In the genomic region with DNA sequence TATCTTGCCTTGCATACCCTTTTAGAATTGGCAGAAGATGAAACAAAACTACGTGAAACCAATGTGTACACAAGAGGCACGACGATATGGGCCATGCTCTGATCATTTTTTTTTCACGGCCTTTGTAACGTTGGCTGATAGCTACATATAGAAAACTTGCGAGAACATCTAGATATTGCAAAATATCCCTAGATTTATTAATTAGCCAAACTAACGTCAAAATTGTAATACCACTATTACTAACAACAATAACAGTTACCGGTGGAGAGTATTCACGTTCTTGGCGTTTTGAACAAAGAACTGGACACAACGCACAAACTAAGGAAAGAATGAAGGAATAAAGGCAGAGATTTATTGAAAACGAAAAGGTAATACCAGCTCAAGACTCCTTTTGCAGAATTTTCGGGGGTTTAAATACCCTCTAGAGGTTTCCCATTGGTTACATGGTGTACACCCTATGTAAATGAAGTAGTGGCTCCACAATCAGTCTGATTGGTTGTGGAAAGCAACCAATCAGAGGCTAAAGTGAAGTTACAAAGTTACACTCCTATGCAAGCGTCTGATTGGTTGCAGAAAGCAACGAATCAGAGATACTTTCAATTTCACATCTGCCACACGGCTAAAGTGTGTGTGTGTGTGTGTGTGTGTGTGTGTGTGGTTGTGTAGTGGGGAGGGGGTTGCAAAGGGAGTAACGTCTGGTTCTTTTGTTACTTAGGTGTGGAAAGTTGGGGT, we compare ENCODE assay signal across 8 cellular contexts. TPM values are rescaled to one million over a fixed set of nuclear protein-coding genes. Genes with fewer than 3 reads are reported as not detected.
DNase-seq lines count a peak whose midpoint lies in the region; ATAC-seq and TF ChIP-seq lines count a peak whose summit lies in the region.

No MANE protein-coding gene starts in this region.

- POLR2A ChIA-PET in BJ (lab: Charles Lee) = no interaction called here
- POLR2A ChIA-PET in HEK293T (lab: Yijun Ruan, JAX) = interaction anchor here (1.2 to 1.9 kb wide), 2 partner anchors 12 to 19 kb away, joined by 4 read pairs; no protein-coding TSS in a partner anchor
- POLR2A ChIA-PET in PC-9 (lab: Charles Lee; ENCODE audit: unreplicated experiment) = interaction anchor here (0.6 to 0.7 kb wide), 5 partner anchors 27 to 1897 kb away, joined by 3 to 8 read pairs (median 3); no protein-coding TSS in a partner anchor
- POLR2A ChIA-PET in naive thymus-derived CD8-positive, alpha-beta T cell (lab: Charles Lee) = interaction anchor here (0.6 to 5.2 kb wide), 6 partner anchors 9 to 1815 kb away, joined by 3 to 35 read pairs (median 3); partner anchors contain the start of genes GBP1 and PKN2

- DNase-seq in BJ (ENCODE audit: low read depth) (no peak), HEK293T (ENCODE audit: extremely low spot score) (peak; percentile 15), PC-9 (peak; percentile 48 to 99), midbrain (lab: John Stamatoyannopoulos, UW) (no peak)
- peak in 2 of 10 donors; percentile 14 to 19 for DNase-seq in naive thymus-derived CD8-positive, alpha-beta T cell
- DNase-seq in activated CD4-positive, CD25-positive, alpha-beta regulatory T cell (lab: John Stamatoyannopoulos, UW) = no peak

- peak overlapping the region; percentile 98 for H3K4me2 ChIP-seq in PC-9

- peak overlapping the region; percentile 93 for H2AFZ ChIP-seq in PC-9

- intact Hi-C loops in PC-9 (cut with micrococcal nuclease; ENCODE audit: unreplicated experiment) = loop anchor here (1.0 to 5.0 kb wide), 2 partner anchors 100 to 210 kb away; partner anchors contain the start of genes KYAT3, PKN2 and RBMXL1

- peaks cover 22 to 43% (median 41%) of the 10 kb centered on the region in 4 donors for H3K4me1 Mint-ChIP-seq in naive thymus-derived CD8-positive, alpha-beta T cell

- peak overlapping the region; percentile 92 to 99 (median 98) for H3K27ac Mint-ChIP-seq in naive thymus-derived CD8-positive, alpha-beta T cell

- H3K27ac ChIP-seq in PC-9 = peak overlapping the region; percentile 73
- no peak overlapping the region for H3K27ac ChIP-seq in duodenal mucosa (ENCODE audit: low read depth, low read length)

- peak overlapping the region; percentile 93 to 99 (median 97) for H3K4me3 Mint-ChIP-seq in naive thymus-derived CD8-positive, alpha-beta T cell

- peaks cover 0 to 1% (median 0%) of the 10 kb centered on the region in 9 donors for H3K9me3 Mint-ChIP-seq in naive thymus-derived CD8-positive, alpha-beta T cell

- H3K79me2 ChIP-seq in PC-9 (ENCODE audit: low read depth) = peaks cover 40% of the 10 kb centered on the region

- peaks cover 0 to 4% (median 0%) of the 10 kb centered on the region in 5 donors for H3K27me3 Mint-ChIP-seq in naive thymus-derived CD8-positive, alpha-beta T cell

- peak overlapping the region; percentile 20 to 89 for H3K9ac ChIP-seq in duodenal mucosa (ENCODE audit: low read depth in 1 of 2, low read length in 2 of 2)

- H3K36me3 ChIP-seq in BJ (ENCODE audit: control insufficient read depth, insufficient read depth, low read length) (no peaks in the 10 kb centered on the region), PC-9 (ENCODE audit: low read depth) (peaks cover 8% of the 10 kb centered on the region), duodenal mucosa (ENCODE audit: control insufficient read depth in 1 of 2, insufficient read depth in 2 of 2, low read length in 2 of 2) (peaks cover 0 to 2% of the 10 kb centered on the region in 2 donors)

- ATAC-seq in naive thymus-derived CD8-positive, alpha-beta T cell = no peak
- no peak for ATAC-seq in HG02884 (IDR thresholded peaks at IDR 0.05; ENCODE audit: unreplicated experiment)

- CTCF ChIA-PET in BJ (lab: Yijun Ruan, JAX) = no interaction called here
- CTCF ChIA-PET in HEK293T (lab: Yijun Ruan, JAX) = interaction anchor here (0.8 kb wide), 1 partner anchor 375 kb away, joined by 3 read pairs; no protein-coding TSS in a partner anchor
- CTCF ChIA-PET in PC-9 (lab: Charles Lee) = interaction anchor here (0.6 to 0.7 kb wide), 3 partner anchors 207 to 1792 kb away, joined by 4 to 6 read pairs (median 4); no protein-coding TSS in a partner anchor

- peaks cover 8% of the 10 kb centered on the region; the same call in 1 of the 2 replicates for H3F3A ChIP-seq in PC-9 (ENCODE audit: insufficient read depth, low read depth)

- no TSS peak for BruUV-seq in PC-9 (replicated peaks; lab: Mats Ljungman, UMichigan)

- H3K36me3 Mint-ChIP-seq in naive thymus-derived CD8-positive, alpha-beta T cell = peaks cover 1 to 9% (median 4%) of the 10 kb centered on the region in 3 donors

- no peaks in the 10 kb centered on the region for H3K9me2 ChIP-seq in PC-9 (ENCODE audit: insufficient read depth)

- H3K27me3 ChIP-seq in BJ (ENCODE audit: control insufficient read depth, insufficient read depth, low read length) = no peaks in the 10 kb centered on the region
- no peaks in the 10 kb centered on the region for H3K27me3 ChIP-seq in PC-9 (ENCODE audit: insufficient read depth, low read depth)
- no peaks in the 10 kb centered on the region for H3K27me3 ChIP-seq in duodenal mucosa (ENCODE audit: control insufficient read depth in 1 of 2, insufficient read depth in 2 of 2, low read length in 2 of 2)

- H3K9me3 ChIP-seq in PC-9 (ENCODE audit: insufficient read depth, low read depth) (no peaks in the 10 kb centered on the region), duodenal mucosa (ENCODE audit: control insufficient read depth in 1 of 2, low read length in 2 of 2) (no peaks in the 10 kb centered on the region)

- H3K4me1 ChIP-seq in PC-9 (replicated peaks; ENCODE audit: insufficient read depth) (peaks cover 20% of the 10 kb centered on the region), duodenal mucosa (ENCODE audit: control insufficient read depth in 1 of 2, insufficient read depth in 2 of 2, low read length in 2 of 2) (peaks cover 18 to 22% of the 10 kb centered on the region in 2 donors)

- H4K20me1 ChIP-seq in PC-9 (ENCODE audit: insufficient read depth) = peaks cover 20% of the 10 kb centered on the region; the same call in 1 of the 2 replicates

- TF ChIP-seq CTCF in BJ (IDR thresholded peaks at IDR 0.05; ENCODE audit: insufficient read depth, low read depth, low read length) (no peak), PC-9 (conservative IDR thresholded peaks at IDR 0.05) (no peak)

- H3K4me3 ChIP-seq in BJ (ENCODE audit: low read depth, low read length) = peak overlapping the region; percentile 86
- peak overlapping the region; percentile 93 for H3K4me3 ChIP-seq in PC-9
- peak overlapping the region; percentile 91 to 100 for H3K4me3 ChIP-seq in duodenal mucosa (ENCODE audit: low read depth in 1 of 2, low read length in 2 of 2)

TF ChIP-seq in HEK293T, 16 proteins besides CTCF, POLR2A, EP300 and RAD21:
- TF ChIP-seq, protein P1, sequence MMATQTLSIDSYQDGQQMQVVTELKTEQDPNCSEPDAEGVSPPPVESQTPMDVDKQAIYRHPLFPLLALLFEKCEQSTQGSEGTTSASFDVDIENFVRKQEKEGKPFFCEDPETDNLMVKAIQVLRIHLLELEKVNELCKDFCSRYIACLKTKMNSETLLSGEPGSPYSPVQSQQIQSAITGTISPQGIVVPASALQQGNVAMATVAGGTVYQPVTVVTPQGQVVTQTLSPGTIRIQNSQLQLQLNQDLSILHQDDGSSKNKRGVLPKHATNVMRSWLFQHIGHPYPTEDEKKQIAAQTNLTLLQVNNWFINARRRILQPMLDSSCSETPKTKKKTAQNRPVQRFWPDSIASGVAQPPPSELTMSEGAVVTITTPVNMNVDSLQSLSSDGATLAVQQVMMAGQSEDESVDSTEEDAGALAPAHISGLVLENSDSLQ (IDR thresholded peaks at IDR 0.05) = no peak
- no peak for TF ChIP-seq SP1 (IDR thresholded peaks at IDR 0.05)
- no peak for TF ChIP-seq SUZ12 (IDR thresholded peaks at IDR 0.05)
- TF ChIP-seq TARDBP (IDR thresholded peaks at IDR 0.05) = no peak

RNA-seq across cellular contexts. Expression of gene GTF2B, which starts 0.9 kb away (rescaled TPM):
- 22.4 and 39.4 TPM in 2 replicates for polyA plus RNA-seq in BJ (2011; rRNA removed)
- polyA minus RNA-seq in BJ (2011; rRNA and poly(A)+ RNA removed) = 12.1 and 12.2 TPM in 2 replicates
- total RNA-seq in PC-9 (2021) = 18.3 and 21.9 TPM in 2 replicates
- total RNA-seq in naive thymus-derived CD8-positive, alpha-beta T cell = 10 to 100 TPM; 44.3 to 47.3 TPM
- polyA plus RNA-seq in naive thymus-derived CD8-positive, alpha-beta T cell = 10 to 100 TPM; 43.1 to 56.8 (median 45.1) TPM

Comparison
In these comparisons a context has a peak if more than half of its experiments do, and no peak if none do; other contexts are left out.
1. DNase-seq: peak in HEK293T (single experiment) and PC-9 (2 of 2); none in BJ (single experiment), midbrain (single experiment) and activated CD4-positive, CD25-positive, alpha-beta regulatory T cell (0 of 4).
2. Peak in every context shown above with its lines, with median percentiles within 50 percentile points of each other: H3K4me3 ChIP-seq.